Comparison of ENCODE assay signal across 16 cellular contexts in the genomic region with DNA sequence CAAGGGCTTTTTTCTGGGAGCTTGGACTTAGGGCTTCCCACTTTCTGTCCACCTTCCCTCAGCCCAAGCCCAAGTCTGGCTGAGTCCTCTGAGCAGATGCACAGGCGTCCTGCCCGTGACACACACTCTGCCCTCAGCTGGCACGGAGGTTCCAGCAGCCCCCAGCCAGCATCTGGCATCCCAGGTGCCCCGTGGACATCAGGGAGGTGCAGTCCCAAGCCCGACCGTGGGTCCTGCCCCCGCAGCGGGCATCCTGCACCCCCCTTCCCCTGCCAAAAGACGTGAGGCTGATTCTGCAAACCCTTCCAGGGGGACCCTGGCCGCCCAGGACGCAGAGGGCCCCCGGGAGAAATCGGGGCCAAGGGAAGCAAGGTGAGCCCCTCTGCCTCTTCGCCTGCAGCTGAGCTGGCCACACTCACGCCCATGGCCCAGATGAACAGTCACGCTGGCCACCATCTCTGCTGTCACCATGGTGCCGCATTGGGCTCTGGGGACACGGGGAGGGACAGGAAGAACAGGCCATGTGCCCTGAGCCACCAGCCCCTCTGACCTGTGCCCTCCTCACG. TPM values are rescaled to one million over a fixed set of nuclear protein-coding genes. Genes with fewer than 3 reads are reported as not detected.
A peak's percentile ranks its signal among the peaks of the same experiment; 100 is the strongest.
DNase-seq lines count a peak whose midpoint lies in the region; ATAC-seq and TF ChIP-seq lines count a peak whose summit lies in the region.
"Had no signal": no experiment of that assay in that cellular context is flagged by ENCODE, and none has a peak within 500 bp of the region (broad histone marks: within the 10 kb centered on the region; RNA-seq: fewer than 3 reads in every experiment).

No MANE protein-coding gene starts in this region.

- no peaks in the 10 kb centered on the region for H3K4me1 Mint-ChIP-seq in natural killer cell treated with Interleukin-12 subunit alpha and Interleukin-12 subunit beta and Interleukin-15 and Interleukin-18, amount 100 ng/mL, for 72 hours (ENCODE audit: low read depth in 2 of 2)
- H3K4me1 Mint-ChIP-seq: activated naive CD4-positive, alpha-beta T cell treated with anti-CD3 and anti-CD28 coated beads, Interleukin-2, amount 10 ng/mL, durations not matched to agents 7 days and 5 days had no signal

- peaks cover 98% of the 10 kb centered on the region for H3K36me3 ChIP-seq in right atrium auricular region

- intact Hi-C loops in cardiac septum (cut with DNase I), result no loop called here

- ATAC-seq in natural killer cell treated with Interleukin-12 subunit alpha and Interleukin-12 subunit beta and Interleukin-15 and Interleukin-18, amount 100 ng/mL, for 72 hours, result no peak
- no peak for ATAC-seq in HG02571 (IDR thresholded peaks at IDR 0.05; ENCODE audit: unreplicated experiment)
- ATAC-seq in GM19324 (IDR thresholded peaks at IDR 0.05; ENCODE audit: low FRiP score, unreplicated experiment), result no peak
- ATAC-seq: naive thymus-derived CD4-positive, alpha-beta T cell had no signal

- H3K27me3 ChIP-seq in right atrium auricular region, result no peaks in the 10 kb centered on the region
- H3K27me3 ChIP-seq: cardiac muscle cell had no signal

- no peak overlapping the region for H3K27ac ChIP-seq in right atrium auricular region
- H3K27ac ChIP-seq: cardiac muscle cell had no signal

- H3K4me3 ChIP-seq in right atrium auricular region, result no peak overlapping the region
- H3K4me3 ChIP-seq: cardiac muscle cell had no signal

- no peaks in the 10 kb centered on the region for H3K36me3 Mint-ChIP-seq in natural killer cell treated with Interleukin-12 subunit alpha and Interleukin-12 subunit beta and Interleukin-15 and Interleukin-18, amount 100 ng/mL, for 72 hours
- H3K36me3 Mint-ChIP-seq: activated CD4-positive, alpha-beta memory T cell treated with anti-CD3 and anti-CD28 coated beads for 36 hours; activated naive CD4-positive, alpha-beta T cell treated with anti-CD3 and anti-CD28 coated beads, Interleukin-2, amount 10 ng/mL, durations not matched to agents 7 days and 5 days had no signal

- no peak overlapping the region for H3K4me3 Mint-ChIP-seq in natural killer cell treated with Interleukin-12 subunit alpha and Interleukin-12 subunit beta and Interleukin-15 and Interleukin-18, amount 100 ng/mL, for 72 hours
- H3K4me3 Mint-ChIP-seq: activated CD4-positive, alpha-beta memory T cell treated with anti-CD3 and anti-CD28 coated beads for 36 hours; activated naive CD4-positive, alpha-beta T cell treated with anti-CD3 and anti-CD28 coated beads, Interleukin-2, amount 10 ng/mL, durations not matched to agents 7 days and 5 days; naive thymus-derived CD4-positive, alpha-beta T cell had no signal

- TF ChIP-seq CTCF in right atrium auricular region (IDR thresholded peaks at IDR 0.05), result no peak

- DNase-seq in cardiac septum (ENCODE audit: low spot score) (peak; percentile 64), right atrium auricular region (ENCODE audit: low spot score) (no peak), ecto neural progenitor cell (ENCODE audit: low spot score) (peak; percentile 39), inferior parietal cortex (ENCODE audit: extremely low spot score) (no peak)
- DNase-seq in natural killer cell treated with Interleukin-12 subunit alpha and Interleukin-12 subunit beta and Interleukin-15 and Interleukin-18, amount 100 ng/mL, for 72 hours (ENCODE audit: low spot score), result peak; percentile 57
- DNase-seq in activated CD4-positive, alpha-beta T cell treated with anti-CD3 and anti-CD28 coated beads for 48 hours, result no peak
- DNase-seq: activated CD4-positive, alpha-beta memory T cell treated with anti-CD3 and anti-CD28 coated beads for 36 hours; DMS79; NCI-H2081 treated with DMSO at 0.1 percent for 48 hours; NCI-H82 had no signal

- H3K9me3 ChIP-seq in right atrium auricular region, result peaks cover 0 to 6% of the 10 kb centered on the region in 2 donors

- no peaks in the 10 kb centered on the region for H3K27me3 Mint-ChIP-seq in natural killer cell treated with Interleukin-12 subunit alpha and Interleukin-12 subunit beta and Interleukin-15 and Interleukin-18, amount 100 ng/mL, for 72 hours
- H3K27me3 Mint-ChIP-seq: activated CD4-positive, alpha-beta memory T cell treated with anti-CD3 and anti-CD28 coated beads for 36 hours; activated naive CD4-positive, alpha-beta T cell treated with anti-CD3 and anti-CD28 coated beads, Interleukin-2, amount 10 ng/mL, durations not matched to agents 7 days and 5 days; naive thymus-derived CD4-positive, alpha-beta T cell had no signal

- no peaks in the 10 kb centered on the region for H3K4me1 ChIP-seq in right atrium auricular region

- no peaks in the 10 kb centered on the region for H3K9me3 Mint-ChIP-seq in natural killer cell treated with Interleukin-12 subunit alpha and Interleukin-12 subunit beta and Interleukin-15 and Interleukin-18, amount 100 ng/mL, for 72 hours
- H3K9me3 Mint-ChIP-seq: activated CD4-positive, alpha-beta memory T cell treated with anti-CD3 and anti-CD28 coated beads for 36 hours had no signal

- no peak overlapping the region for H3K27ac Mint-ChIP-seq in natural killer cell treated with Interleukin-12 subunit alpha and Interleukin-12 subunit beta and Interleukin-15 and Interleukin-18, amount 100 ng/mL, for 72 hours
- H3K27ac Mint-ChIP-seq: activated CD4-positive, alpha-beta memory T cell treated with anti-CD3 and anti-CD28 coated beads for 36 hours; activated naive CD4-positive, alpha-beta T cell treated with anti-CD3 and anti-CD28 coated beads, Interleukin-2, amount 10 ng/mL, durations not matched to agents 7 days and 5 days; naive thymus-derived CD4-positive, alpha-beta T cell had no signal

RNA-seq across cellular contexts. Expression of gene COL6A2, which starts 20.5 kb away (rescaled TPM):
- total RNA-seq in cardiac septum, result 157 TPM
- total RNA-seq in right atrium auricular region, result 100 to 1,000 TPM; 249 to 252 TPM
- total RNA-seq in natural killer cell treated with Interleukin-12 subunit alpha and Interleukin-12 subunit beta and Interleukin-15 and Interleukin-18, amount 100 ng/mL, for 72 hours, result 1 to 10 TPM in 1 of 2 donors, under 1 TPM in 1; 0.88 to 4.2 TPM

RNA-seq across cellular contexts. Expression of gene FTCD, which starts 37.0 kb away (rescaled TPM):
- total RNA-seq in cardiac septum (0.83 TPM), right atrium auricular region (under 1 TPM in 1 of 2 donors, not detected in 1; 0.24 TPM)
- total RNA-seq in natural killer cell treated with Interleukin-12 subunit alpha and Interleukin-12 subunit beta and Interleukin-15 and Interleukin-18, amount 100 ng/mL, for 72 hours, result not detected
- total RNA-seq: subcutaneous adipose tissue had no signal

Comparison
In these comparisons a context has a peak if more than half of its experiments do, and no peak if none do; other contexts are left out.
1. DNase-seq: peak in cardiac septum (single experiment), ecto neural progenitor cell (single experiment) and natural killer cell treated with Interleukin-12 subunit alpha and Interleukin-12 subunit beta and Interleukin-15 and Interleukin-18, amount 100 ng/mL, for 72 hours (single experiment); none in right atrium auricular region (single experiment), inferior parietal cortex (single experiment) and activated CD4-positive, alpha-beta T cell treated with anti-CD3 and anti-CD28 coated beads for 48 hours (single experiment).
2. RNA of gene COL6A2, which starts 20.5 kb away (total RNA-seq): 249 to 252 TPM in right atrium auricular region and 157 TPM in cardiac septum (single experiment); 0.88 to 4.2 TPM in natural killer cell treated with Interleukin-12 subunit alpha and Interleukin-12 subunit beta and Interleukin-15 and Interleukin-18, amount 100 ng/mL, for 72 hours; every median in the first group is over 10 times any median in the second.